Comparison of ENCODE assay signal across 31 cellular contexts in the genomic region with DNA sequence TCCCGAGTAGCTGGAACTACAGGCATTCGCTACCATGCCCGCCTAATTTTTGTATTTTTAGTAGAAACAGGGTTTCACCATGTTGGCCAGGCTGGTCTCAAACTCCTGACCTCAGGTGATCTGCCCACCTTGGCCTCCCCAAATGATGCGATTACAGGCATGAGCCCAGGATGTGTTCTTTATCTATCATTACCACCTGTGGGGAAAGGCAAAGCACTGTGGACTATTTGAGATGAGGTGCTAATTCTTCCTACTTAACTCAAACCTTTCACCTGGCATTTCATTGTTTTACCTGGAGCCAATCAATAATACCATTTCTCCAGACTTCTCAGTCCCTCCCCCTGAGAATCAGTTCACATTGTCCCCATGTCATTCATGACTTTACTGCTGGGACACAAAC.
"Had no signal": no experiment of that assay in that cellular context is flagged by ENCODE, and none has a peak within 500 bp of the region (broad histone marks: within the 10 kb centered on the region; RNA-seq: fewer than 3 reads in every experiment).

No MANE protein-coding gene starts in this region.

- ATAC-seq: activated CD4-positive, CD25-positive, alpha-beta regulatory T cell treated with anti-CD3 and anti-CD28 coated beads, Interleukin-2, amount 50 U/mL, for 24 hours; activated CD8-positive, alpha-beta T cell treated with anti-CD3 and anti-CD28 coated beads for 36 hours; activated T-cell treated with anti-CD3 and anti-CD28 coated beads, Interleukin-2, amount 50 U/mL, for 4 hours; activated T-helper 17 cell treated with anti-CD3 and anti-CD28 coated beads, Interleukin-2, amount 50 U/mL, for 72 hours; body of pancreas; effector memory CD8-positive, alpha-beta T cell; T-cell had no signal

- H3K36me3 ChIP-seq: esophagus squamous epithelium, WERI-Rb-1 had no signal

- H3K4me1 ChIP-seq: body of pancreas had no signal

- H3K27ac Mint-ChIP-seq: activated B cell treated with CpG ODN at 0.5 μM for 24 hours; activated CD8-positive, alpha-beta T cell treated with anti-CD3 and anti-CD28 coated beads for 36 hours; activated naive CD8-positive, alpha-beta T cell; activated T-helper 17 cell treated with anti-CD3 and anti-CD28 coated beads, Interleukin-2, amount 50 U/mL, for 72 hours; effector memory CD8-positive, alpha-beta T cell; T-cell; T-helper 1 cell treated with Interleukin-12 subunit alpha and Interleukin-12 subunit beta and Interleukin-4 antibody, amounts not matched to agents 30 μg/mL and 1 μg/mL, for 36 hours had no signal

- H3K27ac ChIP-seq: body of pancreas, epithelial cell of prostate, esophagus squamous epithelium, WERI-Rb-1 had no signal

- H3K36me3 Mint-ChIP-seq: activated naive CD8-positive, alpha-beta T cell; T-cell had no signal

- H3K27me3 ChIP-seq: body of pancreas, esophagus squamous epithelium had no signal

- H3K4me3 ChIP-seq: body of pancreas, esophagus squamous epithelium had no signal

- H3K9me3 ChIP-seq: body of pancreas, esophagus squamous epithelium had no signal

- H3K27me3 Mint-ChIP-seq: activated B cell treated with CpG ODN at 0.5 μM for 24 hours; activated naive CD8-positive, alpha-beta T cell; activated T-helper 17 cell treated with anti-CD3 and anti-CD28 coated beads, Interleukin-2, amount 50 U/mL, for 72 hours had no signal

- H3K9me3 Mint-ChIP-seq: activated CD8-positive, alpha-beta T cell treated with anti-CD3 and anti-CD28 coated beads for 36 hours; activated T-cell treated with anti-CD3 and anti-CD28 coated beads, Interleukin-2, amount 50 U/mL, for 4 hours; activated T-helper 17 cell treated with anti-CD3 and anti-CD28 coated beads, Interleukin-2, amount 50 U/mL, for 72 hours; effector memory CD8-positive, alpha-beta T cell; T-cell; T-helper 1 cell treated with Interleukin-12 subunit alpha and Interleukin-12 subunit beta and Interleukin-4 antibody, amounts not matched to agents 30 μg/mL and 1 μg/mL, for 36 hours had no signal

- H3K4me3 Mint-ChIP-seq: activated B cell treated with CpG ODN at 0.5 μM for 24 hours; activated CD8-positive, alpha-beta T cell treated with anti-CD3 and anti-CD28 coated beads for 36 hours; activated naive CD8-positive, alpha-beta T cell; activated T-cell treated with anti-CD3 and anti-CD28 coated beads, Interleukin-2, amount 50 U/mL, for 4 hours; activated T-helper 17 cell treated with anti-CD3 and anti-CD28 coated beads, Interleukin-2, amount 50 U/mL, for 72 hours; effector memory CD8-positive, alpha-beta T cell; T-cell; T-helper 1 cell treated with Interleukin-12 subunit alpha and Interleukin-12 subunit beta and Interleukin-4 antibody, amounts not matched to agents 30 μg/mL and 1 μg/mL, for 36 hours had no signal

- H3K4me1 Mint-ChIP-seq: activated T-helper 17 cell treated with anti-CD3 and anti-CD28 coated beads, Interleukin-2, amount 50 U/mL, for 72 hours had no signal

- DNase-seq: activated B cell treated with CpG ODN at 0.5 μM for 24 hours; activated CD4-positive, alpha-beta T cell treated with anti-CD3 and anti-CD28 coated beads for 48 hours; activated CD4-positive, alpha-beta T cell treated with anti-CD3 and anti-CD28 coated beads, Interleukin-2, amount 50 U/mL, for 1 hour; activated CD4-positive, alpha-beta T cell treated with anti-CD3 and anti-CD28 coated beads, Interleukin-2, amount 50 U/mL, for 48 hours; activated CD8-positive, alpha-beta memory T cell treated with anti-CD3 and anti-CD28 coated beads for 24 hours; activated CD8-positive, alpha-beta T cell treated with anti-CD3 and anti-CD28 coated beads for 36 hours; activated effector memory CD4-positive, alpha-beta T cell treated with Interleukin-2 at 50 U/mL for 16 hours; activated gamma-delta T cell treated with Interleukin-2 at 50 U/mL for 16 hours; activated naive CD4-positive, alpha-beta T cell treated with anti-CD3 and anti-CD28 coated beads, Interleukin-2, amount 50 U/mL, for 16 hours; activated naive CD4-positive, alpha-beta T cell treated with Interleukin-2 at 50 U/mL for 16 hours; activated T-cell treated with anti-CD3 and anti-CD28 coated beads, Interleukin-2, amount 50 U/mL, for 4 hours; amygdala; aorta; body of pancreas; caudate nucleus; cortex of kidney; dermis blood vessel endothelial cell; effector CD4-positive, alpha-beta T cell; effector memory CD8-positive, alpha-beta T cell; esophagus squamous epithelium; foreskin melanocyte; glutamatergic neuron; SW 1271; T-cell; T1000; WERI-Rb-1 had no signal
